8 cellular contexts compared by ENCODE assay signal in genomic region chr2:224584768-224585204, GRCh38. TPM values are rescaled to one million over a fixed set of nuclear protein-coding genes. Genes with fewer than 3 reads are reported as not detected.
DNase-seq lines count a peak whose midpoint lies in the region; ATAC-seq and TF ChIP-seq lines count a peak whose summit lies in the region.

No MANE protein-coding gene starts in this region.

- peak overlapping the region; percentile 83 for H3K4me3 Mint-ChIP-seq in activated naive CD4-positive, alpha-beta T cell treated with anti-CD3 and anti-CD28 coated beads, Interleukin-2, amount 10 ng/mL, durations not matched to agents 7 days and 5 days

- intact Hi-C loops in heart left ventricle (cut with DNase I) (loop anchor here in 4 of 10 donors (2.0 to 10.0 kb wide), 6 partner anchors 14 to 628 kb away; partner anchors contain the start of gene MRPL44 (in 2 of the 4)), psoas muscle (cut with DNase I) (loop anchor here (5.0 to 10.0 kb wide), 3 partner anchors 90 to 627 kb away; partner anchors contain the start of gene MRPL44 (in 1 of the 2))

- no peaks in the 10 kb centered on the region for H3K9me3 Mint-ChIP-seq in activated naive CD4-positive, alpha-beta T cell treated with anti-CD3 and anti-CD28 coated beads, Interleukin-2, amount 10 ng/mL, durations not matched to agents 7 days and 5 days

- H3K27me3 Mint-ChIP-seq in activated naive CD4-positive, alpha-beta T cell treated with anti-CD3 and anti-CD28 coated beads, Interleukin-2, amount 10 ng/mL, durations not matched to agents 7 days and 5 days = no peaks in the 10 kb centered on the region

- no peaks in the 10 kb centered on the region for H3K27me3 ChIP-seq in heart left ventricle
- no peaks in the 10 kb centered on the region for H3K27me3 ChIP-seq in psoas muscle (ENCODE audit: insufficient read depth in 3 of 3, low read length in 2 of 3)

- H3K9me3 ChIP-seq in heart left ventricle (no peaks in the 10 kb centered on the region), psoas muscle (no peaks in the 10 kb centered on the region)

- TF ChIP-seq CTCF in RWPE1 (conservative IDR thresholded peaks at IDR 0.05; ENCODE audit: low read depth) (no peak), heart left ventricle (IDR thresholded peaks at IDR 0.05) (no peak), psoas muscle (IDR thresholded peaks at IDR 0.05) (no peak)

- peaks cover 0 to 52% (median 25%) of the 10 kb centered on the region in 12 donors for H3K4me1 ChIP-seq in heart left ventricle
- H3K4me1 ChIP-seq in psoas muscle = peaks cover 39% of the 10 kb centered on the region

- H3K36me3 Mint-ChIP-seq in activated naive CD4-positive, alpha-beta T cell treated with anti-CD3 and anti-CD28 coated beads, Interleukin-2, amount 10 ng/mL, durations not matched to agents 7 days and 5 days = peaks cover 20% of the 10 kb centered on the region

- ATAC-seq in GM18867 (IDR thresholded peaks at IDR 0.05; ENCODE audit: unreplicated experiment) = peak; percentile 38
- ATAC-seq in HG03095 (IDR thresholded peaks at IDR 0.05; ENCODE audit: unreplicated experiment) = peak; percentile 29
- no peak for ATAC-seq in heart left ventricle
- peak in 1 of 4 donors; percentile 7 for ATAC-seq in psoas muscle

- DNase-seq in AG20443 (ENCODE audit: low spot score) (peak; percentile 55), RWPE1 (ENCODE audit: low spot score) (peak; percentile 27), heart left ventricle (peak; percentile 59 to 80 (median 64)), psoas muscle (peak; percentile 69 to 79), ecto neural progenitor cell (ENCODE audit: low spot score) (no peak)
- peak; percentile 76 for DNase-seq in activated naive CD4-positive, alpha-beta T cell treated with anti-CD3 and anti-CD28 coated beads, Interleukin-2, amount 10 ng/mL, durations not matched to agents 7 days and 5 days

- WGBS in heart left ventricle, 4 donors = 0 to 1% (median 1%) methylated on average over 14 to 67 of the region's 67 CpGs; no CpG with 5 or more reads in 1 of the 4 donors
- WGBS in psoas muscle, 3 donors = 0 to 1% (median 1%) methylated on average over 16 to 65 of the region's 67 CpGs

- no peak for TF ChIP-seq POLR2A in heart left ventricle (IDR thresholded peaks at IDR 0.05)

- CTCF ChIA-PET in RWPE1 (lab: Yijun Ruan, JAX) = no interaction called here
- CTCF ChIA-PET in activated naive CD4-positive, alpha-beta T cell treated with anti-CD3 and anti-CD28 coated beads, Interleukin-2, amount 10 ng/mL, durations not matched to agents 7 days and 5 days (lab: Charles Lee) = interaction anchor here (0.7 kb wide), 1 partner anchor 61 kb away, joined by 4 read pairs; no protein-coding TSS in a partner anchor

- H3K4me3 ChIP-seq in heart left ventricle (peak overlapping the region; percentile 60 to 95 (median 82)), psoas muscle (peak overlapping the region; percentile 91)

- POLR2A ChIA-PET in RWPE1 (lab: Yijun Ruan, JAX; ENCODE audit: low non-redundant PET) = no interaction called here

- peaks cover 0 to 5% (median 0%) of the 10 kb centered on the region in 9 donors for H3K36me3 ChIP-seq in heart left ventricle
- peaks cover 0 to 4% of the 10 kb centered on the region in 2 donors for H3K36me3 ChIP-seq in psoas muscle (ENCODE audit: insufficient read depth in 1 of 2, low read depth in 1 of 2)

- H3K27ac ChIP-seq in RWPE1 (peak overlapping the region; percentile 94), heart left ventricle (peak overlapping the region; percentile 84 to 97 (median 90)), psoas muscle (peak overlapping the region; percentile 96)

- H3K4me1 Mint-ChIP-seq in activated naive CD4-positive, alpha-beta T cell treated with anti-CD3 and anti-CD28 coated beads, Interleukin-2, amount 10 ng/mL, durations not matched to agents 7 days and 5 days = peaks cover 56% of the 10 kb centered on the region

- peak overlapping the region; percentile 95 for H3K27ac Mint-ChIP-seq in activated naive CD4-positive, alpha-beta T cell treated with anti-CD3 and anti-CD28 coated beads, Interleukin-2, amount 10 ng/mL, durations not matched to agents 7 days and 5 days

RNA-seq across cellular contexts. Expression of gene CUL3, which starts 0.4 kb away (rescaled TPM):
- total RNA-seq in heart left ventricle (10 to 100 TPM; 54.6 to 82.7 (median 71.5) TPM), psoas muscle (100 to 1,000 TPM; 103 to 173 (median 126) TPM)
- polyA plus RNA-seq in heart left ventricle (10 to 100 TPM; 81.3 to 87.0 TPM), psoas muscle (100 to 1,000 TPM; 109 to 218 (median 128) TPM)

Comparison
In these comparisons a context has a peak if more than half of its experiments do, and no peak if none do; other contexts are left out.
1. ATAC-seq: peak in GM18867 (single experiment) and HG03095 (single experiment); none in heart left ventricle (0 of 4).
2. Peak in every context shown above with its lines, with median percentiles within 50 percentile points of each other: H3K27ac ChIP-seq.